In the genomic region with DNA sequence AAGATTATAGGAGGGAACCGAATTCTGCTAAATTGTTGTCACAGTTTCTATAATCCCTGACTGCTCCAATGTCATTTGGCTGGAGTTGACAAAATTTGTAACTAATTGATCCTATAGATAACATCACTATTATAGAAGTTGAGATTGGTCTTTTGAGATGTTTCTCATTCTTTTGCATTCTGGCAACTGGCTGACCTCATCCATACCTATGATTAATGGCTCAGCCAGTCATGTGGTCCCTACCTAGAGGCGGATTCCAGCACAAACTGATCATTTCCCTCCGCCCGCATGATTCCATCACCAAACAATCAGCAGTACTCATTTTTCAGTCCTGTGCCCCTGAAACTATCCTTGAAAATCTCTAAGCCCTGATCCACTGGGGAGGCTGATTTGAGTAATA, we compare ENCODE assay signal across 17 cellular contexts.
A peak's percentile ranks its signal among the peaks of the same experiment; 100 is the strongest.
DNase-seq lines count a peak whose midpoint lies in the region; ATAC-seq and TF ChIP-seq lines count a peak whose summit lies in the region.
"Had no signal": no experiment of that assay in that cellular context is flagged by ENCODE, and none has a peak within 500 bp of the region (broad histone marks: within the 10 kb centered on the region; RNA-seq: fewer than 3 reads in every experiment).

No MANE protein-coding gene starts in this region.

- DNase-seq in AG04449 (ENCODE audit: low read depth, low spot score) (peak; percentile 74), HK-2 (ENCODE audit: unreplicated experiment) (peak; percentile 73), amniotic stem cell (lab: John Stamatoyannopoulos, UW) (peak; percentile 17), foreskin fibroblast (peak; percentile 76 to 82), NCI-H2029 (lab: John Stamatoyannopoulos, UW) (no peak)
- DNase-seq in activated CD4-positive, alpha-beta T cell treated with anti-CD3 and anti-CD28 coated beads, Interleukin-2, amount 50 U/mL, for 48 hours: no peak
- DNase-seq in stimulated activated CD4-positive, alpha-beta T cell treated with anti-CD3 and anti-CD28 coated beads, Interleukin-1b, Interleukin-23, amount 100 ng/mL, for 48 hours: no peak
- DNase-seq: activated CD4-positive, alpha-beta T cell treated with anti-CD3 and anti-CD28 coated beads for 48 hours; COR-L47; NCI-H187; NCI-H524 treated with DMSO at 0.1 percent for 48 hours; sigmoid colon; stimulated activated naive B cell treated with anti-CD40 and anti-IgM and Interleukin-4, amounts not matched to agents 10 μg/mL and 1 μg/mL and 100 μg/mL, for 72 hours; T-helper 2 cell; upper lobe of left lung had no signal

- TF ChIP-seq CTCF in AG04449 (IDR thresholded peaks at IDR 0.05; ENCODE audit: insufficient read depth, low read length, missing control alignments) (no peak), foreskin fibroblast (IDR thresholded peaks at IDR 0.05; ENCODE audit: low read depth, low read length) (no peak)

- CTCF ChIA-PET in AG04449 (lab: Yijun Ruan, JAX): no interaction called here

- H3K4me3 ChIP-seq in AG04449 (ENCODE audit: low read depth, low read length) (no peak overlapping the region), foreskin fibroblast (ENCODE audit: low read depth in 1 of 2, low read length in 2 of 2) (no peak overlapping the region)
- H3K4me3 ChIP-seq: HAP-1, sigmoid colon, upper lobe of left lung had no signal

- ATAC-seq in GM21381 (IDR thresholded peaks at IDR 0.05; ENCODE audit: unreplicated experiment): no peak
- ATAC-seq: stimulated activated naive B cell treated with anti-CD40 and anti-IgM and Interleukin-4, amounts not matched to agents 10 μg/mL and 1 μg/mL and 100 μg/mL, for 72 hours had no signal

- POLR2A ChIA-PET in AG04449 (lab: Yijun Ruan, JAX): no interaction called here

Comparison
In these comparisons a context has a peak if more than half of its experiments do, and no peak if none do; other contexts are left out.
1. DNase-seq: peak in AG04449 (single experiment), HK-2 (single experiment), amniotic stem cell (single experiment) and foreskin fibroblast (2 of 2); none in activated CD4-positive, alpha-beta T cell treated with anti-CD3 and anti-CD28 coated beads, Interleukin-2, amount 50 U/mL, for 48 hours (0 of 2), NCI-H2029 (single experiment) and stimulated activated CD4-positive, alpha-beta T cell treated with anti-CD3 and anti-CD28 coated beads, Interleukin-1b, Interleukin-23, amount 100 ng/mL, for 48 hours (single experiment).